In genomic region chrX:99857455-99857854, GRCh38 we compare ENCODE assay signal across 20 cellular contexts.
A peak's percentile ranks its signal among the peaks of the same experiment; 100 is the strongest.
DNase-seq lines count a peak whose midpoint lies in the region; ATAC-seq, FAIRE-seq and TF ChIP-seq lines count a peak whose summit lies in the region.
"Had no signal": no experiment of that assay in that cellular context is flagged by ENCODE, and none has a peak within 500 bp of the region (broad histone marks: within the 10 kb centered on the region; RNA-seq: fewer than 3 reads in every experiment).

No MANE protein-coding gene starts in this region.

- CTCF ChIA-PET in activated CD8-positive, alpha-beta T cell treated with anti-CD3 and anti-CD28 coated beads for 36 hours (lab: Charles Lee) = no interaction called here

- peaks cover 3% of the 10 kb centered on the region for H3K9me3 Mint-ChIP-seq in activated CD8-positive, alpha-beta T cell treated with anti-CD3 and anti-CD28 coated beads for 36 hours

- H3K27me3 Mint-ChIP-seq in activated CD8-positive, alpha-beta T cell treated with anti-CD3 and anti-CD28 coated beads for 36 hours = no peaks in the 10 kb centered on the region
- H3K27me3 Mint-ChIP-seq: activated naive CD8-positive, alpha-beta T cell treated with anti-CD3 and anti-CD28 coated beads for 36 hours had no signal

- H3K4me1 Mint-ChIP-seq in activated CD8-positive, alpha-beta T cell treated with anti-CD3 and anti-CD28 coated beads for 36 hours (ENCODE audit: low read depth) = no peaks in the 10 kb centered on the region
- H3K4me1 Mint-ChIP-seq: activated naive CD8-positive, alpha-beta T cell treated with anti-CD3 and anti-CD28 coated beads for 36 hours; immature natural killer cell had no signal

- H3K27ac Mint-ChIP-seq in activated CD8-positive, alpha-beta T cell treated with anti-CD3 and anti-CD28 coated beads for 36 hours = no peak overlapping the region
- H3K27ac Mint-ChIP-seq: activated CD8-positive, alpha-beta T cell treated with anti-CD3 and anti-CD28 coated beads, Interleukin-2, amount 10 ng/mL, durations not matched to agents 7 days and 5 days; activated naive CD8-positive, alpha-beta T cell treated with anti-CD3 and anti-CD28 coated beads for 36 hours; immature natural killer cell had no signal

- DNase-seq in HT-29 (ENCODE audit: low spot score) = peak; percentile 34
- DNase-seq in RKO (ENCODE audit: low spot score) = peak; percentile 19
- peak; percentile 14 for DNase-seq in iPS-NIHi7 (ENCODE audit: extremely low spot score)
- DNase-seq in activated CD8-positive, alpha-beta memory T cell treated with anti-CD3 and anti-CD28 coated beads for 24 hours = no peak
- no peak for DNase-seq in GM19239 (ENCODE audit: insufficient read length, low spot score)
- DNase-seq in tibial artery = no peak
- DNase-seq in activated CD8-positive, alpha-beta T cell treated with anti-CD3 and anti-CD28 coated beads for 36 hours = no peak
- DNase-seq: activated CD8-positive, alpha-beta T cell treated with anti-CD3 and anti-CD28 coated beads, Interleukin-2, amount 10 ng/mL, durations not matched to agents 7 days and 5 days; activated naive CD8-positive, alpha-beta T cell treated with anti-CD3 and anti-CD28 coated beads for 36 hours; brain microvascular endothelial cell; DMS153; immature natural killer cell; lower lobe of right lung; NCI-H2029 treated with DMSO at 0.1 percent for 48 hours; NCI-H524 treated with DMSO at 0.1 percent for 48 hours; RPMI8226 had no signal

- POLR2A ChIA-PET in activated CD8-positive, alpha-beta T cell treated with anti-CD3 and anti-CD28 coated beads for 36 hours (lab: Charles Lee) = no interaction called here

- intact Hi-C loops in tibial artery (cut with DNase I; ENCODE audit: low total_unique reads) = no loop called here
- intact Hi-C loops in activated CD8-positive, alpha-beta T cell treated with anti-CD3 and anti-CD28 coated beads for 36 hours (cut with micrococcal nuclease) = no loop called here

- no peak overlapping the region for H3K4me3 Mint-ChIP-seq in activated CD8-positive, alpha-beta T cell treated with anti-CD3 and anti-CD28 coated beads for 36 hours
- H3K4me3 Mint-ChIP-seq: activated CD8-positive, alpha-beta T cell treated with anti-CD3 and anti-CD28 coated beads, Interleukin-2, amount 10 ng/mL, durations not matched to agents 7 days and 5 days; activated naive CD8-positive, alpha-beta T cell treated with anti-CD3 and anti-CD28 coated beads for 36 hours; immature natural killer cell had no signal

- no peak for ATAC-seq in activated CD8-positive, alpha-beta T cell treated with anti-CD3 and anti-CD28 coated beads for 36 hours
- ATAC-seq: activated CD8-positive, alpha-beta T cell treated with anti-CD3 and anti-CD28 coated beads, Interleukin-2, amount 10 ng/mL, durations not matched to agents 7 days and 5 days; esophagus mucosa; lower lobe of right lung had no signal

- H3K4me1 ChIP-seq in tibial artery = no peaks in the 10 kb centered on the region
- H3K4me1 ChIP-seq: lower lobe of right lung had no signal

- H3K36me3 Mint-ChIP-seq in activated CD8-positive, alpha-beta T cell treated with anti-CD3 and anti-CD28 coated beads for 36 hours (ENCODE audit: low read depth) = no peaks in the 10 kb centered on the region
- H3K36me3 Mint-ChIP-seq: activated naive CD8-positive, alpha-beta T cell treated with anti-CD3 and anti-CD28 coated beads for 36 hours; immature natural killer cell had no signal

- H3K4me3 ChIP-seq in tibial artery = no peak overlapping the region
- H3K4me3 ChIP-seq: lower lobe of right lung, skin epidermis, thoracic aorta had no signal

- no peaks in the 10 kb centered on the region for H3K36me3 ChIP-seq in tibial artery
- H3K36me3 ChIP-seq: brain microvascular endothelial cell, lower lobe of right lung, thoracic aorta had no signal

- no peaks in the 10 kb centered on the region for H3K27me3 ChIP-seq in tibial artery
- H3K27me3 ChIP-seq: brain microvascular endothelial cell had no signal

- TF ChIP-seq CTCF in C4-2B (conservative IDR thresholded peaks at IDR 0.05) (peak; percentile 35), tibial artery (IDR thresholded peaks at IDR 0.05) (no peak)
- TF ChIP-seq CTCF in activated CD8-positive, alpha-beta T cell treated with anti-CD3 and anti-CD28 coated beads for 36 hours (IDR thresholded peaks at IDR 0.05) = no peak

- no peaks in the 10 kb centered on the region for H3K9me3 ChIP-seq in tibial artery
- H3K9me3 ChIP-seq: lower lobe of right lung, thoracic aorta had no signal

- H3K27ac ChIP-seq in C4-2B = no peak overlapping the region
- H3K27ac ChIP-seq in tibial artery = no peak overlapping the region
- H3K27ac ChIP-seq: brain microvascular endothelial cell, lower lobe of right lung, skin epidermis, thoracic aorta had no signal

- FAIRE-seq in GM19239 (lab: Jason Lieb, UNC) = no peak

Comparison
In these comparisons a context has a peak if more than half of its experiments do, and no peak if none do; other contexts are left out.
1. DNase-seq: peak in HT-29 (single experiment), RKO (single experiment) and iPS-NIHi7 (single experiment); none in activated CD8-positive, alpha-beta memory T cell treated with anti-CD3 and anti-CD28 coated beads for 24 hours (single experiment), GM19239 (single experiment), tibial artery (0 of 2) and activated CD8-positive, alpha-beta T cell treated with anti-CD3 and anti-CD28 coated beads for 36 hours (single experiment).